Comparison of ENCODE assay signal across 16 cellular contexts in the genomic region with DNA sequence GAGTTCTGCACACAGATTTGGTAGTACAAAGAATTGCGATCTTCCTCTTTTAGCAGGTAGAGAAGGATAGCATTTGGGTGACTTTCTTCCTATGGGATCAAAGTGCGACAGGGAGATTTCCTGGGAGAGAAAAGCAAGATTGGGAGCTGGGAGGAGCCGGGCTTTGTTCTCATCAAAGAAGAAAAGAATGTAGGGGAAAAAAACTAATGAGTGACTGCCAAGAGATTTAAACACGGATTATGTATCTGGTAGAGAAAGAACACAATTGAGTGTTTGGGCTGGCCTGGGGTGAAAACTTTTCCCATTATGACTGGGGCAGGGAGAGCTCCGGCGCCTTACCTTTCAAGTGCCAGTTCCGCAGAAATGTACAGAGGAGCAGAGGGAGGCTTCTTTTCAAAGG.
DNase-seq lines count a peak whose midpoint lies in the region; ATAC-seq and TF ChIP-seq lines count a peak whose summit lies in the region.
"Had no signal": no experiment of that assay in that cellular context is flagged by ENCODE, and none has a peak within 500 bp of the region (broad histone marks: within the 10 kb centered on the region; RNA-seq: fewer than 3 reads in every experiment).

No MANE protein-coding gene starts in this region.

- CTCF ChIA-PET in A673 (lab: Charles Lee) = no interaction called here

- H3K27me3 Mint-ChIP-seq in CD4-positive, CD25-positive, alpha-beta regulatory T cell = no peaks in the 10 kb centered on the region
- H3K27me3 Mint-ChIP-seq in neural crest cell (ENCODE audit: low read depth) = no peaks in the 10 kb centered on the region

- H3K4me3 ChIP-seq in CD4-positive, CD25-positive, alpha-beta regulatory T cell (ENCODE audit: low read depth, low read length) = no peak overlapping the region
- H3K4me3 ChIP-seq in HUES6 (ENCODE audit: low read depth, low read length) (no peak overlapping the region), ectodermal cell (ENCODE audit: insufficient read depth, low read depth, low read length) (peak overlapping the region; percentile 1), A673 (ENCODE audit: low read depth, low read length, poor library complexity, severe bottlenecking) (no peak overlapping the region)

- DNase-seq in CD4-positive, CD25-positive, alpha-beta regulatory T cell = no peak
- no peak for DNase-seq in neural crest cell (ENCODE audit: low read depth, low spot score)
- DNase-seq in GM19240 (ENCODE audit: insufficient read length, low spot score) = no peak
- no peak for DNase-seq in NCI-H345 (lab: John Stamatoyannopoulos, UW)
- no peak for DNase-seq in A673 (ENCODE audit: low spot score)
- no peak for DNase-seq in effector CD4-positive, alpha-beta T cell
- DNase-seq: central memory CD4-positive, alpha-beta T cell; immature natural killer cell; Karpas-422; NCI-H1436; NCI-H446; stimulated activated naive CD4-positive, alpha-beta T cell treated with Interleukin-2 at 50 U/mL for 16 hours had no signal

- H3K36me3 Mint-ChIP-seq in CD4-positive, CD25-positive, alpha-beta regulatory T cell = peaks cover 26% of the 10 kb centered on the region
- peaks cover 4% of the 10 kb centered on the region for H3K36me3 Mint-ChIP-seq in neural crest cell (ENCODE audit: low read depth)

- peaks cover 33 to 65% (median 39%) of the 10 kb centered on the region in 4 donors for H3K4me1 Mint-ChIP-seq in CD4-positive, CD25-positive, alpha-beta regulatory T cell
- peaks cover 56% of the 10 kb centered on the region for H3K4me1 Mint-ChIP-seq in neural crest cell

- no peaks in the 10 kb centered on the region for H3K9me3 ChIP-seq in CD4-positive, CD25-positive, alpha-beta regulatory T cell (ENCODE audit: control insufficient read depth in 2 of 2, low read length in 2 of 2)
- H3K9me3 ChIP-seq in HUES6 (ENCODE audit: control insufficient read depth, insufficient read depth, low read depth, low read length) (no peaks in the 10 kb centered on the region), ectodermal cell (ENCODE audit: control insufficient read depth, low read length) (no peaks in the 10 kb centered on the region), A673 (ENCODE audit: low read depth, low read length, poor library complexity, severe bottlenecking) (no peaks in the 10 kb centered on the region)

- H3K36me3 ChIP-seq in CD4-positive, CD25-positive, alpha-beta regulatory T cell (ENCODE audit: control insufficient read depth, insufficient read depth, low read length) = peaks cover 2% of the 10 kb centered on the region
- H3K36me3 ChIP-seq in HUES6 (ENCODE audit: control insufficient read depth, insufficient read depth, low read length) (0 out of 2 replicates have a peak, but pooled peaks cover 3% of the 10 kb centered on the region), ectodermal cell (ENCODE audit: control insufficient read depth, insufficient read depth, low read length) (no peaks in the 10 kb centered on the region), A673 (ENCODE audit: insufficient read depth, low read length, poor library complexity, severe bottlenecking) (no peaks in the 10 kb centered on the region)

- POLR2A ChIA-PET in A673 (lab: Charles Lee; ENCODE audit: low non-redundant PET) = interaction anchor here (0.6 kb wide), 1 partner anchor 78 kb away, joined by 7 read pairs; no protein-coding TSS in a partner anchor

- no TSS peak for BruUV-seq in A673 (replicated peaks; lab: Mats Ljungman, UMichigan)

- no peaks in the 10 kb centered on the region for H3K4me1 ChIP-seq in CD4-positive, CD25-positive, alpha-beta regulatory T cell (ENCODE audit: control insufficient read depth, insufficient read depth, low read length, poor library complexity, severe bottlenecking)
- H3K4me1 ChIP-seq in HUES6 (ENCODE audit: control insufficient read depth, insufficient read depth, low read length) (peaks cover 58% of the 10 kb centered on the region), ectodermal cell (ENCODE audit: control insufficient read depth, insufficient read depth, low read length) (peaks cover 48% of the 10 kb centered on the region), A673 (ENCODE audit: insufficient read depth, low read length, poor library complexity, severe bottlenecking) (no peaks in the 10 kb centered on the region)

- peaks cover 0 to 2% (median 0%) of the 10 kb centered on the region in 7 donors for H3K9me3 Mint-ChIP-seq in CD4-positive, CD25-positive, alpha-beta regulatory T cell
- no peaks in the 10 kb centered on the region for H3K9me3 Mint-ChIP-seq in neural crest cell
- H3K9me3 Mint-ChIP-seq: activated naive CD4-positive, alpha-beta T cell treated with anti-CD3 and anti-CD28 coated beads, Interleukin-2, amount 50 U/mL, for 72 hours; immature natural killer cell had no signal

- H3K9ac ChIP-seq in HUES6 (ENCODE audit: low read length) = no peak overlapping the region

- TF ChIP-seq CTCF in neural crest cell (conservative IDR thresholded peaks at IDR 0.05) (no peak), A673 (conservative IDR thresholded peaks at IDR 0.05; ENCODE audit: low read depth, low read length) (no peak)

- no peak overlapping the region for H3K27ac ChIP-seq in CD4-positive, CD25-positive, alpha-beta regulatory T cell (ENCODE audit: insufficient read depth, low read length, poor library complexity, severe bottlenecking)
- H3K27ac ChIP-seq in HUES6 (ENCODE audit: low read depth, low read length) (peak overlapping the region; percentile 16; the same call in 1 of the 2 replicates), ectodermal cell (ENCODE audit: insufficient read depth, low read depth, low read length, poor library complexity, severe bottlenecking) (peak overlapping the region; percentile 93), A673 (ENCODE audit: low read depth, low read length, poor library complexity, severe bottlenecking) (no peak overlapping the region)
- H3K27ac ChIP-seq: epithelial cell of prostate had no signal

- H3K27me3 ChIP-seq in CD4-positive, CD25-positive, alpha-beta regulatory T cell (ENCODE audit: control insufficient read depth, insufficient read depth, low read length) = no peaks in the 10 kb centered on the region
- H3K27me3 ChIP-seq in HUES6 (ENCODE audit: control insufficient read depth, insufficient read depth, low read length) = no peaks in the 10 kb centered on the region
- no peaks in the 10 kb centered on the region for H3K27me3 ChIP-seq in ectodermal cell (ENCODE audit: control insufficient read depth, insufficient read depth, low read length, poor library complexity, severe bottlenecking)
- H3K27me3 ChIP-seq in A673 (replicated peaks; ENCODE audit: insufficient read depth, low read depth, low read length, poor library complexity) = no peaks in the 10 kb centered on the region

- H3K27ac Mint-ChIP-seq in CD4-positive, CD25-positive, alpha-beta regulatory T cell = peak overlapping the region in 2 of 3 donors; percentile 14 to 77
- peak overlapping the region; percentile 82 for H3K27ac Mint-ChIP-seq in neural crest cell (ENCODE audit: unreplicated experiment)

- ATAC-seq in CD4-positive, CD25-positive, alpha-beta regulatory T cell (ENCODE audit: low read depth in 2 of 2) = no peak
- ATAC-seq: activated naive CD4-positive, alpha-beta T cell treated with anti-CD3 and anti-CD28 coated beads, Interleukin-2, amount 50 U/mL, for 72 hours had no signal

- 15 to 23% methylated on average over 7 of the region's 7 CpGs for WGBS in ectodermal cell, 2 experiments

- intact Hi-C loops in A673 (cut with micrococcal nuclease; ENCODE audit: unreplicated experiment) = no loop called here

- no peak overlapping the region for H3K4me3 Mint-ChIP-seq in CD4-positive, CD25-positive, alpha-beta regulatory T cell
- H3K4me3 Mint-ChIP-seq in neural crest cell = peak overlapping the region; percentile 73
- H3K4me3 Mint-ChIP-seq: immature natural killer cell had no signal

Comparison
In these comparisons a context has a peak if more than half of its experiments do, and no peak if none do; other contexts are left out.
1. H3K27ac ChIP-seq: peak in HUES6 (single experiment) and ectodermal cell (single experiment); none in CD4-positive, CD25-positive, alpha-beta regulatory T cell (single experiment) and A673 (single experiment).